Comparison of ENCODE assay signal across 16 cellular contexts in genomic region chr1:148528591-148528990, GRCh38. TPM values are rescaled to one million over a fixed set of nuclear protein-coding genes. Genes with fewer than 3 reads are reported as not detected.
A peak's percentile ranks its signal among the peaks of the same experiment; 100 is the strongest.
DNase-seq lines count a peak whose midpoint lies in the region; ATAC-seq, FAIRE-seq and TF ChIP-seq lines count a peak whose summit lies in the region.
"Not testable (repeated sequence)": the region's sequence is repeated elsewhere in the genome, so short reads cannot be mapped to it uniquely, and the experiment has no call there.
"Had no signal": no experiment of that assay in that cellular context is flagged by ENCODE, and none has a peak within 500 bp of the region (broad histone marks: within the 10 kb centered on the region; RNA-seq: fewer than 3 reads in every experiment).

No MANE protein-coding gene starts in this region.

- H3K4me1 Mint-ChIP-seq in T-helper 17 cell, brain, memory B cell: not testable (repeated sequence)

- POLR2A ChIA-PET in A549 (lab: Yijun Ruan, JAX); HCT116 (lab: Charles Lee): not testable (repeated sequence)

- H3K27ac ChIP-seq in A549 (peak overlapping the region in 1 of 2 experiments; percentile 63; a peak in 1 of 6 replicates), epithelial cell of prostate (peak overlapping the region; percentile 61), prostate gland (peak overlapping the region; percentile 53 to 66), tibial artery (peak overlapping the region; percentile 13 to 28)
- H3K27ac ChIP-seq in HCT116 (ENCODE audit: low read depth, low read length): not testable (repeated sequence)

- not testable (repeated sequence) for H3K4me1 ChIP-seq in A549; HCT116 (ENCODE audit: control insufficient read depth in 1 of 2, insufficient read depth in 2 of 2, low read length in 2 of 2); prostate gland (replicated peaks); tibial artery

- TF ChIP-seq EP300 in A549 (IDR thresholded peaks at IDR 0.05): not testable (repeated sequence)

- H3K9ac ChIP-seq in HCT116 (ENCODE audit: low read length): not testable (repeated sequence)

- TF ChIP-seq RAD21 in A549 (conservative IDR thresholded peaks at IDR 0.05 in 1 of 2, IDR thresholded peaks at IDR 0.05 in 1 of 2): 0 out of 5 replicates have a peak, but pooled peaks of 1 of the 2 experiments have one; percentile 7
- TF ChIP-seq RAD21 in HCT116 (IDR thresholded peaks at IDR 0.05; ENCODE audit: low read depth): peak; percentile 13; the same call in 1 of the 2 replicates

- H3K4me2 ChIP-seq in A549; HCT116 (ENCODE audit: low read length): not testable (repeated sequence)

- H3K79me2 ChIP-seq in HCT116 (ENCODE audit: insufficient read depth, low read length): not testable (repeated sequence)

- H3K27ac Mint-ChIP-seq in T-helper 17 cell: peak overlapping the region; percentile 94
- H3K27ac Mint-ChIP-seq in brain, memory B cell: not testable (repeated sequence)

- FAIRE-seq in A549 (lab: Jason Lieb, UNC): not testable (repeated sequence)

- TSS peak; percentile 76 for BruUV-seq in HCT116 (replicated peaks; lab: Mats Ljungman, UMichigan)

- CTCF ChIA-PET in A549 (lab: Yijun Ruan, JAX); HCT116 (lab: Charles Lee): not testable (repeated sequence)

- not testable (repeated sequence) for TF ChIP-seq CTCF in A549 (IDR thresholded peaks at IDR 0.05); HCT116 (IDR thresholded peaks at IDR 0.05 in 2 of 3, conservative IDR thresholded peaks at IDR 0.05 in 1 of 3; ENCODE audit: borderline replicate concordance in 1 of 3, insufficient read depth in 1 of 3, low read depth in 2 of 3, low read length in 2 of 3); prostate gland (IDR thresholded peaks at IDR 0.05)
- peak; percentile 43 to 44 for TF ChIP-seq CTCF in brain (conservative IDR thresholded peaks at IDR 0.05)
- TF ChIP-seq CTCF in tibial artery (IDR thresholded peaks at IDR 0.05): peak in 1 of 2 experiments; percentile 24

- intact Hi-C loops in HCT116 (cut with micrococcal nuclease): loop anchor here (10.0 kb wide), 1 partner anchor 264 kb away; no protein-coding TSS in a partner anchor
- intact Hi-C loops in prostate gland (cut with DNase I); tibial artery (cut with DNase I; ENCODE audit: low total_unique reads): not testable (repeated sequence)

- DNase-seq in A549 (ENCODE audit: low read depth in 1 of 2, low spot score in 1 of 2); HCT116 (ENCODE audit: low read depth, low spot score); epithelial cell of prostate (ENCODE audit: low read depth, low spot score); prostate gland (ENCODE audit: low spot score); tibial artery: not testable (repeated sequence)
- peak in 1 of 3 donors; percentile 35 for DNase-seq in T-helper 17 cell
- DNase-seq in memory B cell (ENCODE audit: low spot score in 2 of 2): peak; percentile 28 to 34

- TF ChIP-seq POLR2A in A549 (IDR thresholded peaks at IDR 0.05; ENCODE audit: low read length); HCT116 (IDR thresholded peaks at IDR 0.05; ENCODE audit: borderline replicate concordance, extremely low read depth, insufficient read depth, insufficient read length); prostate gland (IDR thresholded peaks at IDR 0.05): not testable (repeated sequence)

- not testable (repeated sequence) for ATAC-seq in A549; HCT116; T-helper 17 cell; memory B cell (ENCODE audit: low read depth)

- H3K9me3 Mint-ChIP-seq in brain, memory B cell: not testable (repeated sequence)

- not testable (repeated sequence) for H3K27me3 Mint-ChIP-seq in T-helper 17 cell, brain, memory B cell

- RAD21 ChIA-PET in HCT116 (lab: Charles Lee; ENCODE audit: low non-redundant PET in 1 of 2, low total read pairs in 2 of 2, uncharacterized antibody in 2 of 2, unreplicated experiment in 2 of 2): not testable (repeated sequence)

- H3K9me2 ChIP-seq in HCT116 (ENCODE audit: insufficient read depth): not testable (repeated sequence)

- H2AFZ ChIP-seq in HCT116 (ENCODE audit: low read depth, low read length, poor library complexity, severe bottlenecking): not testable (repeated sequence)

- 0% methylated on average over 3 of the region's 24 CpGs for WGBS in A549 (ENCODE audit: missing lambda C conversion rate)
- no CpG with 5 or more reads among the region's 24 CpGs for WGBS in prostate gland

- not testable (repeated sequence) for H4K20me1 ChIP-seq in HCT116 (ENCODE audit: insufficient read depth)

- H3K4me3 Mint-ChIP-seq in T-helper 17 cell, brain, memory B cell: not testable (repeated sequence)

- H3K27me3 ChIP-seq in HCT116 (ENCODE audit: insufficient read depth, low read length); prostate gland (replicated peaks; ENCODE audit: insufficient read depth); tibial artery: not testable (repeated sequence)

- not testable (repeated sequence) for H3K36me3 Mint-ChIP-seq in T-helper 17 cell (ENCODE audit: low read depth); brain; memory B cell

- not testable (repeated sequence) for H3K36me3 ChIP-seq in HCT116 (ENCODE audit: control insufficient read depth in 1 of 2, insufficient read depth in 2 of 2, low read length in 2 of 2); prostate gland; tibial artery

- H3K4me3 ChIP-seq in A549 (0 out of 3 replicates have a peak overlapping the region, but pooled peaks have one; percentile 30), prostate gland (peak overlapping the region; percentile 13 to 16), tibial artery (peak overlapping the region; percentile 42 to 46)
- not testable (repeated sequence) for H3K4me3 ChIP-seq in HCT116 (replicated peaks in 1 of 2; ENCODE audit: low read depth in 1 of 2, low read length in 2 of 2)

- H3K9me3 ChIP-seq in A549; HCT116 (ENCODE audit: control insufficient read depth in 1 of 2, insufficient read depth in 1 of 2, low read depth in 1 of 2, low read length in 2 of 2); T-helper 17 cell (ENCODE audit: control insufficient read depth, low read length, poor library complexity, severe bottlenecking); prostate gland; tibial artery: not testable (repeated sequence)

RNA-seq across cellular contexts. Expression of gene PPIAL4G, which starts 45.5 kb away (rescaled TPM):
- not detected in 2 replicates for polyA plus RNA-seq in A549 (2011; rRNA removed)
- polyA plus RNA-seq in A549 (2012; cell fraction: cytosol; rRNA removed): not detected in 2 replicates
- not detected in 2 replicates for polyA plus RNA-seq in A549 (2012; cell fraction: nucleus; rRNA removed)
- polyA plus RNA-seq in A549 (2017; fragmentation: RNase III; extraction: RNeasy Plus Mini Kit Qiagen cat#74134 plus additional on column Dnase treatment): not detected in 3 replicates
- polyA minus RNA-seq in A549 (2011; rRNA and poly(A)+ RNA removed): not detected in 2 replicates
- total RNA-seq in HCT116 (2021; ENCODE audit: unreplicated experiment): not detected
- not detected in 2 replicates for polyA plus RNA-seq in HCT116 (2012)
- under 1 TPM; 0.08 to 0.42 TPM for total RNA-seq in T-helper 17 cell
- not detected for polyA plus RNA-seq in brain (ENCODE audit: insufficient read depth, low read depth, low replicate concordance)
- not detected for total RNA-seq in prostate gland
- total RNA-seq: A172, cardiac septum, foreskin keratinocyte, left lobe of liver, LHCN-M2, pulmonary artery endothelial cell, SK-MEL-5 had no signal
- polyA plus RNA-seq: foreskin keratinocyte, neural cell had no signal
